In the genomic region with DNA sequence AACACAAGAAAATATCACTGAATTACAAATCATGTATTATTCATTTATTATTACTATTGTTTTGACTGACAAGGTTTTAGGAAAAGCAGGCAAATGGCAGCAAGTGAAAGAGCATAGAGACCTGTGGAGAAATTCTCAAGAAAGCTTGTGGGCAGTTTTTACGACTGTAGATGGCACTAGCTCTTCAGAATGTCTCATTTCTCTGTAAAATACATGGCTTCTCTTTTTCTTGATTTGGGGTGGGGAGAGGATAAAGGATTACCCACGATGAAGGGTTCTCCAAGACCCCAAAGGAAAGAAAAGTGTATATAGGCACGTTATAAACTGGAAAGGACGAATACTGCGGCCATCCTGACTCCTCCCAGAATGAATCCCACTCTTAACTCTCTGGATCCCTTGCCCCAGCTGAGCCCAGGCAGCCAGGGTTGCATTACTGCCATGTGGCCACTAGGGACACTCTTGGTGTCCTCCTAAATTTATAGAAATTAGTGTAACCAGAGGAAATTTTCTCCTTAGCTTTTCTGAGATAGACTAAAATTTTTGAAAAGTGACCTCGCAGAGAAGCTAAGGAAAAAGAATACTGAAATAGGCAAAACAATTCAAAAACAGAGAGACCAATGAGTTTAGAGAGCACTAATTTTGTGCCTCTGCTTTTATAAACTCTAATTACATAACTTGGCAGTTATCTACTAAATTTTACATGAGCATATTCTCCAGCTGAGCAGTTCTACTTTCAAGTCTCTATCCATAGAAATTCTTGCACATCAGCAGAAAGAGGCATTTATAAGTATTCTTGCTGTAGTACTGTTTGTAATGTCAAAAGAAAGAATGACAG, we compare ENCODE assay signal across 8 cellular contexts. TPM values are rescaled to one million over a fixed set of nuclear protein-coding genes. Genes with fewer than 3 reads are reported as not detected.
DNase-seq lines count a peak whose midpoint lies in the region; ATAC-seq and TF ChIP-seq lines count a peak whose summit lies in the region.

No MANE protein-coding gene starts in this region.

- H3K4me3 Mint-ChIP-seq in WTC11: peak overlapping the region; percentile 64

- no peak overlapping the region for H2BK15ac ChIP-seq in neuronal stem cell (ENCODE audit: low read length)

- H3K9ac ChIP-seq in neuronal stem cell (ENCODE audit: low read depth, low read length, poor library complexity): no peak overlapping the region

- peak overlapping the region; percentile 45 for H3K4me2 ChIP-seq in neuronal stem cell (ENCODE audit: insufficient read depth, low read length, poor library complexity, severe bottlenecking)

- H4K8ac ChIP-seq in neuronal stem cell (ENCODE audit: low read depth, low read length): no peak overlapping the region

- H2BK12ac ChIP-seq in neuronal stem cell (ENCODE audit: low read length): no peak overlapping the region

- H3K23ac ChIP-seq in neuronal stem cell (ENCODE audit: low read depth, low read length, poor library complexity): no peak overlapping the region

- H3K27ac ChIP-seq in neuronal stem cell (replicated peaks; ENCODE audit: low read length): no peak overlapping the region

- ATAC-seq in WTC11: peak; percentile 93

- WGBS in neuronal stem cell (ENCODE audit: extremely low coverage in 2 of 2, insufficient read length in 2 of 2, insufficient replicate concordance in 1 of 2), 2 donors: no CpG with 5 or more reads among the region's 6 CpGs

- peak; percentile 68 for TF ChIP-seq CTCF in WTC11 (IDR thresholded peaks at IDR 0.05)

- no peaks in the 10 kb centered on the region for H3K36me3 ChIP-seq in neuronal stem cell (replicated peaks in 1 of 2; ENCODE audit: control insufficient read depth in 2 of 2, insufficient read depth in 2 of 2, low read length in 2 of 2)

- H3K27me3 Mint-ChIP-seq in WTC11 (ENCODE audit: low read depth): peaks cover 2% of the 10 kb centered on the region; the same call in 1 of the 2 replicates

- POLR2A ChIA-PET in WTC11 (lab: Charles Lee): no interaction called here

- H2AFZ ChIP-seq in neuronal stem cell (ENCODE audit: low read length): peak overlapping the region; percentile 83

- CTCF ChIA-PET in WTC11 (lab: Charles Lee): interaction anchor here (0.8 to 2.8 kb wide), 33 partner anchors 9 to 590 kb away, joined by 3 to 15 read pairs (median 4); a partner anchor contains a TSS

- H3K4me1 Mint-ChIP-seq in WTC11: peaks cover 16% of the 10 kb centered on the region

- H3K4ac ChIP-seq in neuronal stem cell (ENCODE audit: low read length): no peak overlapping the region

- H3K4me3 ChIP-seq in neuronal stem cell (ENCODE audit: low read length in 2 of 2): peak overlapping the region in 1 of 2 donors; percentile 35

- no peak overlapping the region for H3K14ac ChIP-seq in neuronal stem cell (ENCODE audit: low read length)

- H3K27ac Mint-ChIP-seq in WTC11: no peak overlapping the region

- H3K9me3 ChIP-seq in neuronal stem cell (replicated peaks in 1 of 2; ENCODE audit: control insufficient read depth in 2 of 2, insufficient read depth in 1 of 2, low read depth in 1 of 2, low read length in 2 of 2): no peaks in the 10 kb centered on the region

- no peaks in the 10 kb centered on the region for H3K4me1 ChIP-seq in neuronal stem cell (ENCODE audit: control insufficient read depth in 2 of 2, insufficient read depth in 1 of 2, low read depth in 1 of 2, low read length in 2 of 2)

- peak; percentile 30 for DNase-seq in stimulated activated CD4-positive, alpha-beta T cell treated with anti-CD3 and anti-CD28 coated beads, Interleukin-15, amount 100 ng/mL, for 24 hours
- DNase-seq in stimulated activated CD4-positive, alpha-beta T cell treated with anti-CD3 and anti-CD28 coated beads, Interleukin-1b, Interleukin-23, amount 100 ng/mL, for 48 hours: no peak
- DNase-seq in HK-2 (ENCODE audit: unreplicated experiment) (peak; percentile 16), WTC11 (ENCODE audit: low spot score) (peak; percentile 53), fibroblast of the conjunctiva (ENCODE audit: low read depth) (peak; percentile 3), neuronal stem cell (ENCODE audit: low spot score) (peak; percentile 18), NCI-H345 treated with DMSO at 0.1 percent for 48 hours (lab: John Stamatoyannopoulos, UW; ENCODE audit: unreplicated experiment) (no peak), glomerular visceral epithelial cell (ENCODE audit: extremely low spot score) (no peak)

- no peak overlapping the region for H2AK5ac ChIP-seq in neuronal stem cell (ENCODE audit: low read depth, low read length)

- peaks cover 19% of the 10 kb centered on the region for H3K9me3 Mint-ChIP-seq in WTC11

- H4K91ac ChIP-seq in neuronal stem cell (ENCODE audit: low read depth, low read length, poor library complexity): no peak overlapping the region

- no peak overlapping the region for H3K18ac ChIP-seq in neuronal stem cell (ENCODE audit: low read length)

- peaks cover 5% of the 10 kb centered on the region for H3K36me3 Mint-ChIP-seq in WTC11

- no peak overlapping the region for H2BK120ac ChIP-seq in neuronal stem cell (ENCODE audit: low read depth, low read length)

- no peaks in the 10 kb centered on the region for H3K27me3 ChIP-seq in neuronal stem cell (ENCODE audit: control insufficient read depth in 3 of 3, insufficient read depth in 3 of 3, low read depth in 1 of 3, low read length in 3 of 3)

- no peak overlapping the region for H2BK5ac ChIP-seq in neuronal stem cell (ENCODE audit: low read length)

- no peaks in the 10 kb centered on the region for H3K79me1 ChIP-seq in neuronal stem cell (ENCODE audit: low read depth, low read length)

TF ChIP-seq in WTC11, 78 proteins besides CTCF, POLR2A, EP300 and RAD21:
- TF ChIP-seq RORB (CRISPR knock-in tag; IDR thresholded peaks at IDR 0.05): no peak
- TF ChIP-seq, protein P1, sequence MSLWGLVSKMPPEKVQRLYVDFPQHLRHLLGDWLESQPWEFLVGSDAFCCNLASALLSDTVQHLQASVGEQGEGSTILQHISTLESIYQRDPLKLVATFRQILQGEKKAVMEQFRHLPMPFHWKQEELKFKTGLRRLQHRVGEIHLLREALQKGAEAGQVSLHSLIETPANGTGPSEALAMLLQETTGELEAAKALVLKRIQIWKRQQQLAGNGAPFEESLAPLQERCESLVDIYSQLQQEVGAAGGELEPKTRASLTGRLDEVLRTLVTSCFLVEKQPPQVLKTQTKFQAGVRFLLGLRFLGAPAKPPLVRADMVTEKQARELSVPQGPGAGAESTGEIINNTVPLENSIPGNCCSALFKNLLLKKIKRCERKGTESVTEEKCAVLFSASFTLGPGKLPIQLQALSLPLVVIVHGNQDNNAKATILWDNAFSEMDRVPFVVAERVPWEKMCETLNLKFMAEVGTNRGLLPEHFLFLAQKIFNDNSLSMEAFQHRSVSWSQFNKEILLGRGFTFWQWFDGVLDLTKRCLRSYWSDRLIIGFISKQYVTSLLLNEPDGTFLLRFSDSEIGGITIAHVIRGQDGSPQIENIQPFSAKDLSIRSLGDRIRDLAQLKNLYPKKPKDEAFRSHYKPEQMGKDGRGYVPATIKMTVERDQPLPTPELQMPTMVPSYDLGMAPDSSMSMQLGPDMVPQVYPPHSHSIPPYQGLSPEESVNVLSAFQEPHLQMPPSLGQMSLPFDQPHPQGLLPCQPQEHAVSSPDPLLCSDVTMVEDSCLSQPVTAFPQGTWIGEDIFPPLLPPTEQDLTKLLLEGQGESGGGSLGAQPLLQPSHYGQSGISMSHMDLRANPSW (CRISPR knock-in tag; conservative IDR thresholded peaks at IDR 0.05; ENCODE audit: low read depth): no peak
- TF ChIP-seq GRHL2 (CRISPR knock-in tag; IDR thresholded peaks at IDR 0.05; ENCODE audit: insufficient replicate concordance, severe bottlenecking): no peak

RNA-seq across cellular contexts. Expression of a gene that starts 37.7 kb away (rescaled TPM):
- 1.5 to 2.1 TPM (median 1.8 TPM) in 3 replicates for total RNA-seq in WTC11 (2021)
- 3.0 TPM for polyA plus RNA-seq in neuronal stem cell (2013, experiment 1 of 2)
- polyA plus RNA-seq in neuronal stem cell (2013, experiment 2 of 2): 5.4 TPM

Comparison
In these comparisons a context has a peak if more than half of its experiments do, and no peak if none do; other contexts are left out.
1. DNase-seq: peak in stimulated activated CD4-positive, alpha-beta T cell treated with anti-CD3 and anti-CD28 coated beads, Interleukin-15, amount 100 ng/mL, for 24 hours (single experiment), HK-2 (single experiment), WTC11 (single experiment), fibroblast of the conjunctiva (single experiment) and neuronal stem cell (single experiment); none in stimulated activated CD4-positive, alpha-beta T cell treated with anti-CD3 and anti-CD28 coated beads, Interleukin-1b, Interleukin-23, amount 100 ng/mL, for 48 hours (single experiment), NCI-H345 treated with DMSO at 0.1 percent for 48 hours (single experiment) and glomerular visceral epithelial cell (single experiment).